In genomic region chr7:2843711-2844152, GRCh38 we compare ENCODE assay signal across 8 cellular contexts. TPM values are rescaled to one million over a fixed set of nuclear protein-coding genes. Genes with fewer than 3 reads are reported as not detected.
DNase-seq lines count a peak whose midpoint lies in the region; ATAC-seq and TF ChIP-seq lines count a peak whose summit lies in the region.

No MANE protein-coding gene starts in this region.

- H3K9me3 Mint-ChIP-seq in Caco-2 (ENCODE audit: unreplicated experiment) (no peaks in the 10 kb centered on the region), chondrocyte (ENCODE audit: low read depth) (peaks cover 11% of the 10 kb centered on the region)
- H3K9me3 Mint-ChIP-seq in stimulated activated naive CD8-positive, alpha-beta T cell treated with anti-CD3 and anti-CD28 coated beads, Interleukin-15, amount 100 ng/mL, for 72 hours, result no peaks in the 10 kb centered on the region

- H2AFZ ChIP-seq in SK-N-SH (ENCODE audit: low read depth), result peak overlapping the region; percentile 32; the same call in 1 of the 2 replicates

- H3K9me3 ChIP-seq in Caco-2 (no peaks in the 10 kb centered on the region), SK-N-SH (no peaks in the 10 kb centered on the region)

- no peak for TF ChIP-seq EP300 in SK-N-SH (IDR thresholded peaks at IDR 0.05; ENCODE audit: borderline replicate concordance in 1 of 2, low read depth in 1 of 2, low read length in 1 of 2)

- TF ChIP-seq CTCF in Caco-2 (IDR thresholded peaks at IDR 0.05; ENCODE audit: insufficient read depth in 1 of 2, low read depth in 1 of 2, low read length in 1 of 2, severe bottlenecking in 1 of 2, unreplicated experiment in 1 of 2), result no peak
- TF ChIP-seq CTCF in SK-N-SH (IDR thresholded peaks at IDR 0.05), result no peak
- TF ChIP-seq CTCF in chondrocyte (IDR thresholded peaks at IDR 0.05), result no peak
- TF ChIP-seq CTCF in lower leg skin (IDR thresholded peaks at IDR 0.05), result no peak

- no peaks in the 10 kb centered on the region; the same call in none of the 2 replicates for H3K36me3 ChIP-seq in Caco-2 (ENCODE audit: control insufficient read depth, insufficient read depth, low read length)
- peaks cover 0 to 6% of the 10 kb centered on the region in 2 experiments for H3K36me3 ChIP-seq in SK-N-SH (replicated peaks in 1 of 2; ENCODE audit: control insufficient read depth in 1 of 2, insufficient read depth in 2 of 2, low read length in 1 of 2)

- TF ChIP-seq POLR2A in lower leg skin (IDR thresholded peaks at IDR 0.05), result no peak

- peaks cover 40% of the 10 kb centered on the region for H3K36me3 Mint-ChIP-seq in Caco-2 (ENCODE audit: insufficient read depth, unreplicated experiment)
- H3K36me3 Mint-ChIP-seq in chondrocyte (ENCODE audit: low read depth), result peaks cover 6% of the 10 kb centered on the region

- CTCF ChIA-PET in Caco-2 (lab: Charles Lee) (interaction anchor here (1.5 kb wide), 1 partner anchor 13 kb away, joined by 5 read pairs; no protein-coding TSS in a partner anchor), SK-N-SH (lab: Yijun Ruan, JAX) (interaction anchor here (1.3 kb wide), 1 partner anchor 20 kb away, joined by 4 read pairs; no protein-coding TSS in a partner anchor)

- no peaks in the 10 kb centered on the region for H3F3A ChIP-seq in SK-N-SH (replicated peaks; ENCODE audit: insufficient read depth)

- H3K9me2 ChIP-seq in SK-N-SH, result no peaks in the 10 kb centered on the region

- H3K27me3 ChIP-seq in Caco-2 (replicated peaks; ENCODE audit: control insufficient read depth, insufficient read depth, low read length), result no peaks in the 10 kb centered on the region
- H3K27me3 ChIP-seq in SK-N-SH (ENCODE audit: insufficient read depth), result no peaks in the 10 kb centered on the region

- H3K4me3 Mint-ChIP-seq in Caco-2 (ENCODE audit: unreplicated experiment) (peak overlapping the region; percentile 77), chondrocyte (ENCODE audit: unreplicated experiment) (peak overlapping the region; percentile 84)
- H3K4me3 Mint-ChIP-seq in stimulated activated naive CD8-positive, alpha-beta T cell treated with anti-CD3 and anti-CD28 coated beads, Interleukin-15, amount 100 ng/mL, for 72 hours, result peak overlapping the region; percentile 67 to 88

- intact Hi-C loops in Caco-2 (cut with micrococcal nuclease; ENCODE audit: unreplicated experiment) (loop anchor here (5.0 to 10.0 kb wide), 2 partner anchors 41 to 169 kb away; no protein-coding TSS in a partner anchor), lower leg skin (cut with DNase I; ENCODE audit: low total_unique reads) (no loop called here)

- H3K4me1 ChIP-seq in Caco-2 (peaks cover 12% of the 10 kb centered on the region), SK-N-SH (ENCODE audit: control insufficient read depth in 1 of 2, insufficient read depth in 2 of 2, low read depth in 1 of 2, low read length in 1 of 2) (peaks cover 3 to 8% of the 10 kb centered on the region in 2 experiments; a peak in 2 of 4 replicates)

- peaks cover 30% of the 10 kb centered on the region for H4K20me1 ChIP-seq in SK-N-SH (ENCODE audit: insufficient read depth)

- H3K9ac ChIP-seq in SK-N-SH, result peak overlapping the region; percentile 67

- peak; percentile 36 for ATAC-seq in HG02759 (IDR thresholded peaks at IDR 0.05; ENCODE audit: unreplicated experiment)
- ATAC-seq in stimulated activated naive CD8-positive, alpha-beta T cell treated with anti-CD3 and anti-CD28 coated beads, Interleukin-15, amount 100 ng/mL, for 72 hours, result peak; percentile 41
- ATAC-seq in GM21737 (IDR thresholded peaks at IDR 0.05; ENCODE audit: unreplicated experiment), result no peak

- H3K79me2 ChIP-seq in SK-N-SH (ENCODE audit: insufficient read depth), result peaks cover 50% of the 10 kb centered on the region

- peak overlapping the region in 1 of 2 experiments; percentile 31; a peak in 1 of 4 replicates for H3K27ac ChIP-seq in SK-N-SH (ENCODE audit: low read depth in 2 of 2, low read length in 1 of 2)

- H3K4me3 ChIP-seq in Caco-2 (ENCODE audit: low read depth, low read length), result peak overlapping the region; percentile 94
- H3K4me3 ChIP-seq in SK-N-SH (ENCODE audit: low read depth in 2 of 2, low read length in 1 of 2), result peak overlapping the region; percentile 58 to 70
- peak overlapping the region; percentile 49 for H3K4me3 ChIP-seq in lower leg skin (ENCODE audit: low read depth, poor library complexity, severe bottlenecking)

- WGBS in SK-N-SH (ENCODE audit: low lambda C conversion rate), result 2% methylated on average over 30 of the region's 64 CpGs
- 0 to 1% methylated on average over 7 to 19 of the region's 64 CpGs for WGBS in lower leg skin, 2 donors

- no peaks in the 10 kb centered on the region for H3K27me3 Mint-ChIP-seq in Caco-2 (ENCODE audit: insufficient read depth, unreplicated experiment)
- no peaks in the 10 kb centered on the region for H3K27me3 Mint-ChIP-seq in chondrocyte (ENCODE audit: low read depth)
- no peaks in the 10 kb centered on the region for H3K27me3 Mint-ChIP-seq in stimulated activated naive CD8-positive, alpha-beta T cell treated with anti-CD3 and anti-CD28 coated beads, Interleukin-15, amount 100 ng/mL, for 72 hours

- H3K27ac Mint-ChIP-seq in Caco-2 (ENCODE audit: unreplicated experiment), result peak overlapping the region; percentile 50
- no peak overlapping the region for H3K27ac Mint-ChIP-seq in chondrocyte (ENCODE audit: unreplicated experiment)
- H3K27ac Mint-ChIP-seq in stimulated activated naive CD8-positive, alpha-beta T cell treated with anti-CD3 and anti-CD28 coated beads, Interleukin-15, amount 100 ng/mL, for 72 hours, result no peak overlapping the region

- DNase-seq in Caco-2 (peak in 1 of 2 experiments; percentile 46), SK-N-SH (peak; percentile 74), chondrocyte (ENCODE audit: low spot score) (no peak), lower leg skin (ENCODE audit: low spot score in 2 of 2) (no peak), kidney tubule cell (ENCODE audit: low spot score) (no peak)
- DNase-seq in stimulated activated naive CD8-positive, alpha-beta T cell treated with anti-CD3 and anti-CD28 coated beads, Interleukin-15, amount 100 ng/mL, for 72 hours, result peak in 1 of 2 donors; percentile 48

- BruUV-seq in Caco-2 (replicated peaks; lab: Mats Ljungman, UMichigan), result no TSS peak

- TF ChIP-seq RAD21 in SK-N-SH (IDR thresholded peaks at IDR 0.05; ENCODE audit: low read length), result no peak

- POLR2A ChIA-PET in Caco-2 (lab: Charles Lee), result no interaction called here
- POLR2A ChIA-PET in SK-N-SH (lab: Yijun Ruan, JAX), result interaction anchor here (0.6 kb wide), 1 partner anchor 109 kb away, joined by 3 read pairs; no protein-coding TSS in a partner anchor

- H3K4me1 Mint-ChIP-seq in Caco-2 (ENCODE audit: low read depth, unreplicated experiment), result peaks cover 9% of the 10 kb centered on the region
- H3K4me1 Mint-ChIP-seq in chondrocyte (ENCODE audit: low read depth), result peaks cover 41% of the 10 kb centered on the region
- H3K4me1 Mint-ChIP-seq in stimulated activated naive CD8-positive, alpha-beta T cell treated with anti-CD3 and anti-CD28 coated beads, Interleukin-15, amount 100 ng/mL, for 72 hours, result peaks cover 40% of the 10 kb centered on the region

- H3K4me2 ChIP-seq in SK-N-SH, result peak overlapping the region; percentile 93

TF ChIP-seq in SK-N-SH, 30 proteins besides CTCF, POLR2A, EP300 and RAD21 (continues in another document):
- TF ChIP-seq PBX3 (IDR thresholded peaks at IDR 0.05), result no peak
- no peak for TF ChIP-seq IRF3 (IDR thresholded peaks at IDR 0.05; ENCODE audit: low read depth, low read length)
- no peak for TF ChIP-seq TAF1 (IDR thresholded peaks at IDR 0.05; ENCODE audit: borderline replicate concordance, low read depth, low read length)
- no peak for TF ChIP-seq SIN3A (IDR thresholded peaks at IDR 0.05; ENCODE audit: borderline replicate concordance, low read depth, low read length)
- TF ChIP-seq TCF12 (IDR thresholded peaks at IDR 0.05), result no peak
- TF ChIP-seq RCOR1 (IDR thresholded peaks at IDR 0.05; ENCODE audit: low read length), result no peak
- TF ChIP-seq GATA2 (CRISPR knock-in tag; IDR thresholded peaks at IDR 0.05), result no peak
- no peak for TF ChIP-seq USF1 (IDR thresholded peaks at IDR 0.05; ENCODE audit: borderline replicate concordance, low read depth)
- TF ChIP-seq POLR2AphosphoS5 (IDR thresholded peaks at IDR 0.05; ENCODE audit: low read depth, low read length), result no peak
- no peak for TF ChIP-seq MEF2A (IDR thresholded peaks at IDR 0.05; ENCODE audit: borderline replicate concordance, low read depth)
- no peak for TF ChIP-seq GABPA (IDR thresholded peaks at IDR 0.05; ENCODE audit: low read depth)
- TF ChIP-seq MAX (IDR thresholded peaks at IDR 0.05; ENCODE audit: low read depth), result no peak

RNA-seq across cellular contexts. Expression of gene GNA12, which starts 0.4 kb away (rescaled TPM):
- 59.3 and 63.8 TPM in 2 replicates for total RNA-seq in Caco-2 (2022)
- polyA plus RNA-seq in SK-N-SH (2012; rRNA removed), result 55.3 and 64.8 TPM in 2 replicates
- polyA plus RNA-seq in SK-N-SH (2012; cell fraction: cytosol; rRNA removed), result 39.3 and 56.9 TPM in 2 replicates
- 41.0 and 50.4 TPM in 2 replicates for polyA plus RNA-seq in SK-N-SH (2012; cell fraction: nucleus; rRNA removed)
- 77.5 to 111 TPM (median 108 TPM) in 3 replicates for total RNA-seq in chondrocyte
- 10 to 100 TPM in 2 of 4 donors, 1 to 10 TPM in 2; 4.6 to 14.0 (median 8.9) TPM for total RNA-seq in lower leg skin
